ENCODE assay signal across 18 cellular contexts in the genomic region with DNA sequence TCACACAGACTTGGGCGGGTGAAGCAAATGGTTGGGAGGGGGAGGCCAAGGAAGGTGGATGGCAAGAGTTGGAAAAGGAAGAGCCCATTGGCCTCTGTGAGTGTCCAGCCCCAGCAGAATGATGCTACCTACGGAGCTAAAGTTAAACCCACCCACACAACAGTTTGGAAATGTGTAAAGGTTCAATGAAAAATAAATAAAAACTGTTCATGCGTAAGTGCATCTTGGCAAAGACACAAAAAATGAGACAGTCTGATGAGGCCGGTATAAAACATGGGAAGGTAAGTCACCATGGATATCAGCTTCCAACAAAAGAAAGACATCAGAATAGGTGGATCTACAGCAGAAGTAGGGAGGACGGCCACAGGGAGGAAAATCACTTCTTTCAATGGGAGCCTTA.
"Had no signal": no experiment of that assay in that cellular context is flagged by ENCODE, and none has a peak within 500 bp of the region (broad histone marks: within the 10 kb centered on the region; RNA-seq: fewer than 3 reads in every experiment).

No MANE protein-coding gene starts in this region.

- H3K27me3 Mint-ChIP-seq: activated B cell treated with CpG ODN at 0.5 μM for 24 hours; activated CD4-positive, alpha-beta T cell treated with anti-CD3 and anti-CD28 coated beads, Interleukin-2, amount 10 ng/mL, durations not matched to agents 24 days and 14 days; activated naive CD4-positive, alpha-beta T cell treated with anti-CD3 and anti-CD28 coated beads, Interleukin-2, amount 50 U/mL, for 24 hours; activated T-helper 17 cell treated with anti-CD3 and anti-CD28 coated beads, Interleukin-2, amount 50 U/mL, for 72 hours; naive B cell; T-helper 17 cell had no signal

- ATAC-seq: activated T-helper 17 cell treated with anti-CD3 and anti-CD28 coated beads, Interleukin-2, amount 50 U/mL, for 72 hours; left lung; T-helper 17 cell had no signal

- H3K27me3 ChIP-seq: left lung, neutrophil, testis had no signal

- H3K4me1 Mint-ChIP-seq: activated CD4-positive, alpha-beta T cell treated with anti-CD3 and anti-CD28 coated beads, Interleukin-2, amount 10 ng/mL, durations not matched to agents 24 days and 14 days; activated naive CD4-positive, alpha-beta T cell treated with anti-CD3 and anti-CD28 coated beads, Interleukin-2, amount 50 U/mL, for 24 hours; activated T-helper 17 cell treated with anti-CD3 and anti-CD28 coated beads, Interleukin-2, amount 50 U/mL, for 72 hours; immature natural killer cell had no signal

- H3K4me3 Mint-ChIP-seq: activated B cell treated with CpG ODN at 0.5 μM for 24 hours; activated CD4-positive, alpha-beta T cell treated with anti-CD3 and anti-CD28 coated beads, Interleukin-2, amount 10 ng/mL, durations not matched to agents 24 days and 14 days; activated naive CD4-positive, alpha-beta T cell treated with anti-CD3 and anti-CD28 coated beads, Interleukin-2, amount 50 U/mL, for 24 hours; activated T-helper 17 cell treated with anti-CD3 and anti-CD28 coated beads, Interleukin-2, amount 50 U/mL, for 72 hours; immature natural killer cell; naive B cell; T-helper 17 cell had no signal

- H3K4me3 ChIP-seq: left lung, smooth muscle cell, testis had no signal

- H3K4me1 ChIP-seq: left lung had no signal

- H3K9me3 Mint-ChIP-seq: activated B cell treated with CpG ODN at 0.5 μM for 24 hours; activated CD4-positive, alpha-beta T cell treated with anti-CD3 and anti-CD28 coated beads, Interleukin-2, amount 10 ng/mL, durations not matched to agents 24 days and 14 days; activated naive CD4-positive, alpha-beta T cell treated with anti-CD3 and anti-CD28 coated beads, Interleukin-2, amount 50 U/mL, for 24 hours; activated T-helper 17 cell treated with anti-CD3 and anti-CD28 coated beads, Interleukin-2, amount 50 U/mL, for 72 hours; immature natural killer cell; naive B cell had no signal

- H3K27ac ChIP-seq: left lung, neutrophil, testis had no signal

- DNase-seq: activated B cell treated with CpG ODN at 0.5 μM for 24 hours; activated CD4-positive, alpha-beta T cell treated with anti-CD3 and anti-CD28 coated beads, Interleukin-2, amount 10 ng/mL, durations not matched to agents 24 days and 14 days; activated CD8-positive, alpha-beta memory T cell treated with anti-CD3 and anti-CD28 coated beads for 24 hours; activated T-cell treated with anti-CD3 and anti-CD28 coated beads for 4 hours; cerebellar nuclear complex; dermis blood vessel endothelial cell; glutamatergic neuron; immature natural killer cell; left lung; midbrain; naive B cell; stimulated activated naive CD4-positive, alpha-beta T cell; T-helper 17 cell; testis had no signal

- H3K27ac Mint-ChIP-seq: activated B cell treated with CpG ODN at 0.5 μM for 24 hours; activated CD4-positive, alpha-beta T cell treated with anti-CD3 and anti-CD28 coated beads, Interleukin-2, amount 10 ng/mL, durations not matched to agents 24 days and 14 days; activated naive CD4-positive, alpha-beta T cell treated with anti-CD3 and anti-CD28 coated beads, Interleukin-2, amount 50 U/mL, for 24 hours; activated T-helper 17 cell treated with anti-CD3 and anti-CD28 coated beads, Interleukin-2, amount 50 U/mL, for 72 hours; immature natural killer cell; T-helper 17 cell had no signal

- H3K4me2 ChIP-seq: smooth muscle cell had no signal

- H3K9me3 ChIP-seq: left lung, neutrophil, testis had no signal
